13 cellular contexts compared by ENCODE assay signal in genomic region chr7:30168800-30169584, GRCh38. TPM values are rescaled to one million over a fixed set of nuclear protein-coding genes. Genes with fewer than 3 reads are reported as not detected.
A peak's percentile ranks its signal among the peaks of the same experiment; 100 is the strongest.
DNase-seq lines count a peak whose midpoint lies in the region; ATAC-seq and TF ChIP-seq lines count a peak whose summit lies in the region.
"Had no signal": no experiment of that assay in that cellular context is flagged by ENCODE, and none has a peak within 500 bp of the region (broad histone marks: within the 10 kb centered on the region; RNA-seq: fewer than 3 reads in every experiment).

No MANE protein-coding gene starts in this region.

- H3K4me3 ChIP-seq in HAP-1 (no peak overlapping the region), adipocyte (ENCODE audit: low read length) (peak overlapping the region; percentile 31), smooth muscle cell (no peak overlapping the region)

- H3K9me3 ChIP-seq in HAP-1 (no peaks in the 10 kb centered on the region; the same call in 1 of the 2 replicates), adipocyte (ENCODE audit: control insufficient read depth, low read length) (no peaks in the 10 kb centered on the region), smooth muscle cell (replicated peaks; ENCODE audit: low read depth) (no peaks in the 10 kb centered on the region)

- H3K4me2 ChIP-seq in smooth muscle cell, result peak overlapping the region; percentile 72

- H3K36me3 ChIP-seq in HAP-1 (replicated peaks) (no peaks in the 10 kb centered on the region), adipocyte (ENCODE audit: control insufficient read depth, insufficient read depth, low read length, severe bottlenecking) (peaks cover 15% of the 10 kb centered on the region), smooth muscle cell (ENCODE audit: low read depth) (no peaks in the 10 kb centered on the region)
- H3K36me3 ChIP-seq: WERI-Rb-1 had no signal

- no peaks in the 10 kb centered on the region for H3K79me2 ChIP-seq in smooth muscle cell (ENCODE audit: low read depth)

- H2AFZ ChIP-seq in smooth muscle cell (ENCODE audit: low read depth), result peak overlapping the region; percentile 15

- no peak for TF ChIP-seq CTCF in smooth muscle cell (IDR thresholded peaks at IDR 0.05; ENCODE audit: borderline replicate concordance, insufficient read depth, poor library complexity, severe bottlenecking)

- peak overlapping the region; percentile 87 for H3K27ac ChIP-seq in smooth muscle cell (ENCODE audit: low read depth)
- H3K27ac ChIP-seq: WERI-Rb-1 had no signal

- no peak overlapping the region for H3K9ac ChIP-seq in adipocyte (ENCODE audit: low read length)
- H3K9ac ChIP-seq in smooth muscle cell (ENCODE audit: low read depth), result peak overlapping the region; percentile 70

- DNase-seq in HAP-1 (ENCODE audit: low spot score in 2 of 2), result peak; percentile 41 to 68
- DNase-seq in adipocyte (ENCODE audit: low read depth), result peak; percentile 93
- DNase-seq in foreskin melanocyte, result peak; percentile 67
- DNase-seq in smooth muscle cell (lab: John Stamatoyannopoulos, UW; ENCODE audit: unreplicated experiment), result peak; percentile 24
- DNase-seq in middle frontal gyrus (ENCODE audit: extremely low spot score, low spot score), result no peak
- DNase-seq: immature natural killer cell, NCI-H524, WERI-Rb-1 had no signal

- ATAC-seq in HG03139 (IDR thresholded peaks at IDR 0.05; ENCODE audit: unreplicated experiment) (no peak), GM18861 (IDR thresholded peaks at IDR 0.05; ENCODE audit: unreplicated experiment) (no peak), HG03439 (IDR thresholded peaks at IDR 0.05; ENCODE audit: unreplicated experiment) (no peak)
- ATAC-seq: activated naive CD4-positive, alpha-beta T cell treated with anti-CD3 and anti-CD28 coated beads, Interleukin-2, amount 50 U/mL, for 72 hours; HCT116 had no signal

- H3K27me3 ChIP-seq in HAP-1 (ENCODE audit: low read depth) (no peaks in the 10 kb centered on the region), adipocyte (replicated peaks; ENCODE audit: control insufficient read depth, insufficient read depth, low read length) (no peaks in the 10 kb centered on the region), smooth muscle cell (ENCODE audit: low read depth) (no peaks in the 10 kb centered on the region)

- H3K4me1 ChIP-seq in HAP-1 (peaks cover 11% of the 10 kb centered on the region), adipocyte (ENCODE audit: control insufficient read depth, insufficient read depth, low read length) (peaks cover 62% of the 10 kb centered on the region), smooth muscle cell (ENCODE audit: low read depth) (peaks cover 10% of the 10 kb centered on the region)

- no peaks in the 10 kb centered on the region for H4K20me1 ChIP-seq in smooth muscle cell (ENCODE audit: low read depth)

- H3F3A ChIP-seq in smooth muscle cell (ENCODE audit: low read depth), result peaks cover 5% of the 10 kb centered on the region

- in situ Hi-C loops in HAP-1 (cut with MboI; ENCODE audit: low sequenced_read_pairs), result loop anchor here (10.0 to 25.0 kb wide), 2 partner anchors 243 to 396 kb away; no protein-coding TSS in a partner anchor

- 17% methylated on average over 16 of the region's 16 CpGs for WGBS in smooth muscle cell (ENCODE audit: low lambda C conversion rate)

RNA-seq across cellular contexts. Expression of gene MTURN, which starts 34.2 kb away (rescaled TPM):
- total RNA-seq in smooth muscle cell, result 3.9 and 13.1 TPM in 2 replicates
- polyA plus RNA-seq in smooth muscle cell, result 3.1 and 5.9 TPM in 2 replicates
